ENCODE assay signal across 26 cellular contexts in the genomic region with DNA sequence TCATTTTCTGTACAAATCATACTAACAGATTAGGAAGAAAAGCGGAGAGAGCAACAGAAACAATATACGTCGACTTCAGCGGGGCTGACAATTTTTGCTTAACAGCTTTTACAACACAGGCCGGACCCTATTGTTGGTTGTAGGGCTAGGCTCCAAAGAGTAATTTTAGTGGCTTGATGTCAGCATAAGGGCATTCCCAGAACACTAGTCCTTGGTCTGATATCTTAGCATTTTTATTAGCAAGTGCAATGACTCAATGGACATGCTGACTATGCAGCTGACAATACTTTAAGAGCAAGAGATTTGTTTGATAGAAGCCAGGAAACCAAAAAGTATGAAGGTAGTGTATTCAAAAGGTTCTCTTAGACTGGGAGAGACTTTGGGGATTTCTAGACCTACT.
"Had no signal": no experiment of that assay in that cellular context is flagged by ENCODE, and none has a peak within 500 bp of the region (broad histone marks: within the 10 kb centered on the region; RNA-seq: fewer than 3 reads in every experiment).

No MANE protein-coding gene starts in this region.

- H3K4me2 ChIP-seq: smooth muscle cell had no signal

- H3K36me3 ChIP-seq: left lung, pancreas, prostate gland, tibial nerve, uterus had no signal

- DNase-seq: head of caudate nucleus; hippocampal formation; kidney glomerular epithelial cell; left colon; left lung; mesendoderm; naive thymus-derived CD8-positive, alpha-beta T cell; nucleus accumbens; pancreas; posterior cingulate gyrus; retina; right cardiac atrium; stimulated activated CD4-positive, alpha-beta T cell treated with anti-CD3 and anti-CD28 coated beads, Interleukin-1b, Interleukin-23, amount 100 ng/mL, for 48 hours; stimulated activated CD4-positive, alpha-beta T cell treated with anti-CD3 and anti-CD28 coated beads, Interleukin-2, amount 100 ng/mL, for 48 hours; stimulated activated CD4-positive, alpha-beta T cell treated with anti-CD3 and anti-CD28 coated beads, Interleukin-4, amount 100 ng/mL, for 4 hours; stimulated activated CD8-positive, alpha-beta memory T cell treated with anti-CD3 and anti-CD28 coated beads, Interleukin-4, amount 100 ng/mL, for 48 hours; stimulated activated naive CD4-positive, alpha-beta T cell treated with Interleukin-2 at 50 U/mL for 16 hours; stimulated activated naive CD8-positive, alpha-beta T cell treated with anti-CD3 and anti-CD28 coated beads, Interleukin-15, amount 100 ng/mL, for 72 hours; substantia nigra; uterus had no signal

- H3K9me3 ChIP-seq: pancreas, prostate gland, uterus had no signal

- H3K4me3 ChIP-seq: left lung, lung, pancreas, prostate gland, smooth muscle cell, tibial nerve, uterus had no signal

- H3K4me1 ChIP-seq: left lung, pancreas, prostate gland, tibial nerve, uterus had no signal

- H3K27me3 ChIP-seq: left lung, pancreas, tibial nerve, uterus had no signal

- H3K27ac ChIP-seq: left lung, pancreas, prostate gland, tibial nerve, uterus had no signal

- ATAC-seq: left colon; left lung; naive thymus-derived CD8-positive, alpha-beta T cell; pancreas; right cardiac atrium; sciatic nerve; stimulated activated memory B cell treated with anti-CD40 and anti-IgM and Interleukin-4, amounts not matched to agents 10 μg/mL and 1 μg/mL and 100 μg/mL, for 72 hours; stimulated activated naive CD8-positive, alpha-beta T cell treated with anti-CD3 and anti-CD28 coated beads, Interleukin-15, amount 100 ng/mL, for 72 hours had no signal
